22 cellular contexts compared by ENCODE assay signal in genomic region chr10:110772454-110773025, GRCh38.
DNase-seq lines count a peak whose midpoint lies in the region; ATAC-seq and TF ChIP-seq lines count a peak whose summit lies in the region.
"Had no signal": no experiment of that assay in that cellular context is flagged by ENCODE, and none has a peak within 500 bp of the region (broad histone marks: within the 10 kb centered on the region; RNA-seq: fewer than 3 reads in every experiment).

No MANE protein-coding gene starts in this region.

- no peak for DNase-seq in heart left ventricle
- DNase-seq in left ventricle myocardium superior = no peak
- DNase-seq in NCI-H146 (lab: John Stamatoyannopoulos, UW) = peak; percentile 55
- DNase-seq in SW480 (ENCODE audit: low spot score) = peak; percentile 81
- DNase-seq in gastrocnemius medialis = no peak
- DNase-seq in anterior cingulate cortex (lab: John Stamatoyannopoulos, UW) = no peak
- DNase-seq in hippocampal formation (lab: John Stamatoyannopoulos, UW) = no peak
- DNase-seq in activated naive CD4-positive, alpha-beta T cell treated with anti-CD3 and anti-CD28 coated beads, Interleukin-2, amount 10 ng/mL, durations not matched to agents 7 days and 5 days = no peak
- DNase-seq: activated CD4-positive, alpha-beta T cell treated with anti-CD3 and anti-CD28 coated beads, Interleukin-2, amount 50 U/mL, for 4 hours; activated effector memory CD4-positive, alpha-beta T cell treated with anti-CD3 and anti-CD28 coated beads, Interleukin-2, amount 50 U/mL, for 16 hours; brain microvascular endothelial cell; effector CD8-positive, alpha-beta T cell; NCI-H1092 treated with DMSO at 0.1 percent for 48 hours; NCI-H226; retina; stimulated activated CD4-positive, alpha-beta T cell treated with anti-CD3 and anti-CD28 coated beads, Interleukin-4, amount 100 ng/mL, for 4 hours; T-helper 9 cell had no signal

- intact Hi-C loops in heart left ventricle (cut with DNase I) (no loop called here), left ventricle myocardium superior (cut with micrococcal nuclease) (no loop called here), gastrocnemius medialis (cut with DNase I; ENCODE audit: low total_unique reads) (no loop called here)

- no peak overlapping the region for H3K27ac Mint-ChIP-seq in activated naive CD4-positive, alpha-beta T cell treated with anti-CD3 and anti-CD28 coated beads, Interleukin-2, amount 10 ng/mL, durations not matched to agents 7 days and 5 days
- H3K27ac Mint-ChIP-seq: CD14-positive monocyte, WTC11 had no signal

- H3K4me1 ChIP-seq in heart left ventricle (peaks cover 0 to 62% (median 14%) of the 10 kb centered on the region in 12 donors), gastrocnemius medialis (peaks cover 34 to 48% of the 10 kb centered on the region in 2 donors)

- TF ChIP-seq POLR2A in heart left ventricle (IDR thresholded peaks at IDR 0.05) (no peak), gastrocnemius medialis (IDR thresholded peaks at IDR 0.05) (no peak)

- H3K27me3 ChIP-seq in heart left ventricle = no peaks in the 10 kb centered on the region
- no peaks in the 10 kb centered on the region for H3K27me3 ChIP-seq in gastrocnemius medialis
- H3K27me3 ChIP-seq: brain microvascular endothelial cell, esophagus muscularis mucosa, gastroesophageal sphincter had no signal

- TF ChIP-seq CTCF in heart left ventricle (IDR thresholded peaks at IDR 0.05) (no peak), gastrocnemius medialis (IDR thresholded peaks at IDR 0.05 in 4 of 5, conservative IDR thresholded peaks at IDR 0.05 in 1 of 5) (no peak)

- CTCF ChIA-PET in activated naive CD4-positive, alpha-beta T cell treated with anti-CD3 and anti-CD28 coated beads, Interleukin-2, amount 10 ng/mL, durations not matched to agents 7 days and 5 days (lab: Charles Lee) = no interaction called here

- H3K9me3 ChIP-seq in heart left ventricle = no peaks in the 10 kb centered on the region
- no peaks in the 10 kb centered on the region for H3K9me3 ChIP-seq in gastrocnemius medialis
- H3K9me3 ChIP-seq: esophagus muscularis mucosa, gastroesophageal sphincter had no signal

- no peaks in the 10 kb centered on the region for H3K27me3 Mint-ChIP-seq in activated naive CD4-positive, alpha-beta T cell treated with anti-CD3 and anti-CD28 coated beads, Interleukin-2, amount 10 ng/mL, durations not matched to agents 7 days and 5 days

- H3K4me1 Mint-ChIP-seq in activated naive CD4-positive, alpha-beta T cell treated with anti-CD3 and anti-CD28 coated beads, Interleukin-2, amount 10 ng/mL, durations not matched to agents 7 days and 5 days = peaks cover 11% of the 10 kb centered on the region
- H3K4me1 Mint-ChIP-seq: CD14-positive monocyte had no signal

- H3K4me3 ChIP-seq in heart left ventricle = no peak overlapping the region
- H3K4me3 ChIP-seq in gastrocnemius medialis = no peak overlapping the region
- H3K4me3 ChIP-seq: esophagus muscularis mucosa, gastroesophageal sphincter had no signal

- H3K36me3 ChIP-seq in heart left ventricle (no peaks in the 10 kb centered on the region), gastrocnemius medialis (no peaks in the 10 kb centered on the region)
- H3K36me3 ChIP-seq: brain microvascular endothelial cell, esophagus muscularis mucosa, gastroesophageal sphincter had no signal

- 54 to 66% (median 61%) methylated on average over 3 of the region's 3 CpGs for WGBS in heart left ventricle, 4 donors

- H3K9me3 Mint-ChIP-seq in activated naive CD4-positive, alpha-beta T cell treated with anti-CD3 and anti-CD28 coated beads, Interleukin-2, amount 10 ng/mL, durations not matched to agents 7 days and 5 days = no peaks in the 10 kb centered on the region
- H3K9me3 Mint-ChIP-seq: WTC11 had no signal

- H3K27ac ChIP-seq in heart left ventricle (peak overlapping the region in 8 of 12 donors; percentile 24 to 83 (median 67)), gastrocnemius medialis (peak overlapping the region; percentile 50 to 71 (median 64))
- H3K27ac ChIP-seq: brain microvascular endothelial cell, esophagus muscularis mucosa, gastroesophageal sphincter, RWPE1 had no signal

- ATAC-seq in heart left ventricle (no peak), left ventricle myocardium superior (no peak), gastrocnemius medialis (peak; percentile 12 to 26)
- ATAC-seq: gastroesophageal sphincter, WTC11 had no signal

- H3K4me3 Mint-ChIP-seq in activated naive CD4-positive, alpha-beta T cell treated with anti-CD3 and anti-CD28 coated beads, Interleukin-2, amount 10 ng/mL, durations not matched to agents 7 days and 5 days = no peak overlapping the region
- H3K4me3 Mint-ChIP-seq: CD14-positive monocyte, WTC11 had no signal

- in situ Hi-C loops in gastrocnemius medialis (cut with MboI; ENCODE audit: low sequenced_read_pairs in 4 of 4) = no loop called here

- H3K36me3 Mint-ChIP-seq in activated naive CD4-positive, alpha-beta T cell treated with anti-CD3 and anti-CD28 coated beads, Interleukin-2, amount 10 ng/mL, durations not matched to agents 7 days and 5 days = no peaks in the 10 kb centered on the region
- H3K36me3 Mint-ChIP-seq: CD14-positive monocyte, WTC11 had no signal

Comparison
In these comparisons a context has a peak if more than half of its experiments do, and no peak if none do; other contexts are left out.
1. ATAC-seq: peak in gastrocnemius medialis (2 of 2); none in heart left ventricle (0 of 4) and left ventricle myocardium superior (single experiment).
2. DNase-seq: peak in NCI-H146 (single experiment) and SW480 (single experiment); none in heart left ventricle (0 of 5), left ventricle myocardium superior (single experiment), gastrocnemius medialis (0 of 2), anterior cingulate cortex (0 of 58), hippocampal formation (0 of 2) and activated naive CD4-positive, alpha-beta T cell treated with anti-CD3 and anti-CD28 coated beads, Interleukin-2, amount 10 ng/mL, durations not matched to agents 7 days and 5 days (single experiment).